Comparison of ENCODE assay signal across 12 cellular contexts in genomic region chr15:66939016-66939415, GRCh38.
"Had no signal": no experiment of that assay in that cellular context is flagged by ENCODE, and none has a peak within 500 bp of the region (broad histone marks: within the 10 kb centered on the region; RNA-seq: fewer than 3 reads in every experiment).

No MANE protein-coding gene starts in this region.

- H3K4me1 ChIP-seq: foreskin keratinocyte had no signal

- H3K9me3 ChIP-seq: neutrophil, right atrium auricular region had no signal

- DNase-seq: erythroblast; foreskin keratinocyte; immature natural killer cell; kidney; naive thymus-derived CD4-positive, alpha-beta T cell; nephron progenitor cell; stimulated activated CD4-positive, alpha-beta T cell treated with anti-CD3 and anti-CD28 coated beads, Interleukin-2, amount 100 ng/mL, for 48 hours; stimulated activated naive CD4-positive, alpha-beta T cell treated with Interleukin-2 at 50 U/mL for 16 hours; trophoblast cell had no signal

- H3K4me2 ChIP-seq: smooth muscle cell had no signal

- H3K27ac ChIP-seq: foreskin keratinocyte, neutrophil, right atrium auricular region had no signal

- H3K4me3 ChIP-seq: right atrium auricular region, smooth muscle cell had no signal

- ATAC-seq: foreskin keratinocyte; naive thymus-derived CD4-positive, alpha-beta T cell had no signal

- H3K27me3 ChIP-seq: foreskin keratinocyte, neutrophil, right atrium auricular region had no signal

- H3K36me3 ChIP-seq: neutrophil, right atrium auricular region had no signal
